In the genomic region with DNA sequence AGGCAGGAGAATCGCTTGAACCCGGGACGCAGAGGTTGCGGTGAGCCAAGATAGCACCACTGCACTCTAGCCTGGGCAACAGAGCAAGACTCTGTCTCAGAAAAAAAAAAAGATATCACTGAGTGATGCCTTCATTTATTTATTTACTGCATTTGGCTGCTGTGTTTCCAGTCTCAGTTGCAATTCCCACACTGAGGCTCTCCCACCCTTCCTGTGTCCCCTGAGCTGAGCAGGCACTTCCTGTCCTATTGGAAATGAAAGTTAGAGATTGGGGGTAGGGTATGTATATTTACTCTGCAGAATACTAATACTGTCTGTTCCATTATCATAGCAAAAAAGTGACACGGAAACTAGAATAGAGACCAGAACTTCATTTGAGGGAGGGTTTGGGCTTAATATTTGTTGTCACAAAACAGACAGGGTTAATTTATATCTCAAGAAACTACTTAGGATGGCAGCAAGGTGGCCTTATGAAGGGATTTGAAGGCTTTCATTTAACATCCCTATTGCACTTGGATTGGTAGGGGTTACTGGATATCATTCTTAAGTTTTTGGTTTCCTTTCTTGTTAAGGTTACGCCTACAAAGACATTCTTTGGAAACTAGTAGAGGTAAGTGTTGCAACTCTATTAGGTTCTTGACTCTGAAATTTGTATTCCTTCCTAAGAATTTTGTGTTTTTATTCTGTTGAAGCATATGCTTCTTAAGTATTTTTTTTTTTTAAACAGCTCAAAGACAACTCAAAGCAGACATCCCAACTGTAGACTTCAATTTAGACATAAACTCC, we compare ENCODE assay signal across 9 cellular contexts. TPM values are rescaled to one million over a fixed set of nuclear protein-coding genes. Genes with fewer than 3 reads are reported as not detected.
DNase-seq lines count a peak whose midpoint lies in the region; ATAC-seq and TF ChIP-seq lines count a peak whose summit lies in the region.
"Had no signal": no experiment of that assay in that cellular context is flagged by ENCODE, and none has a peak within 500 bp of the region (broad histone marks: within the 10 kb centered on the region; RNA-seq: fewer than 3 reads in every experiment).

No MANE protein-coding gene starts in this region.

- peaks cover 0 to 9% of the 10 kb centered on the region in 2 donors for H3K4me1 ChIP-seq in duodenal mucosa (ENCODE audit: control insufficient read depth in 1 of 2, insufficient read depth in 2 of 2, low read length in 2 of 2)
- H3K4me1 ChIP-seq in mucosa of rectum (ENCODE audit: control insufficient read depth in 2 of 2, insufficient read depth in 2 of 2, low read length in 2 of 2), result peaks cover 7 to 16% of the 10 kb centered on the region in 2 donors
- H3K4me1 ChIP-seq in uterus, result peaks cover 4 to 5% of the 10 kb centered on the region in 2 donors

- TF ChIP-seq CTCF in uterus (IDR thresholded peaks at IDR 0.05), result no peak

- H3K9ac ChIP-seq in duodenal mucosa (ENCODE audit: low read depth in 1 of 2, low read length in 2 of 2), result no peak overlapping the region
- no peak overlapping the region for H3K9ac ChIP-seq in mucosa of rectum (ENCODE audit: low read depth in 1 of 2, low read length in 2 of 2)

- H3K27me3 Mint-ChIP-seq in activated T-cell treated with anti-CD3 and anti-CD28 coated beads, Interleukin-2, amount 50 U/mL, for 4 hours (ENCODE audit: low read depth), result no peaks in the 10 kb centered on the region

- H3K4me3 Mint-ChIP-seq in activated T-cell treated with anti-CD3 and anti-CD28 coated beads, Interleukin-2, amount 50 U/mL, for 4 hours, result peak overlapping the region; percentile 68

- intact Hi-C loops in uterus (cut with DNase I; ENCODE audit: low total_unique reads), result no loop called here

- no peak overlapping the region for H3K4me3 ChIP-seq in duodenal mucosa (ENCODE audit: low read depth in 1 of 2, low read length in 2 of 2)
- H3K4me3 ChIP-seq in mucosa of rectum (ENCODE audit: low read length in 2 of 2), result peak overlapping the region; percentile 5 to 88
- peak overlapping the region in 1 of 2 donors; percentile 48 for H3K4me3 ChIP-seq in uterus

- H3K27ac ChIP-seq in duodenal mucosa (ENCODE audit: low read depth, low read length) (peak overlapping the region; percentile 59), mucosa of rectum (ENCODE audit: low read depth in 2 of 2, low read length in 2 of 2) (peak overlapping the region; percentile 80 to 88), uterus (peak overlapping the region; percentile 88 to 99)

- no peaks in the 10 kb centered on the region for H3K27me3 ChIP-seq in duodenal mucosa (ENCODE audit: control insufficient read depth in 1 of 2, insufficient read depth in 2 of 2, low read length in 2 of 2)
- H3K27me3 ChIP-seq in mucosa of rectum (ENCODE audit: control insufficient read depth in 2 of 2, insufficient read depth in 2 of 2, low read length in 2 of 2), result no peaks in the 10 kb centered on the region
- no peaks in the 10 kb centered on the region for H3K27me3 ChIP-seq in uterus

- H3K9me3 ChIP-seq in duodenal mucosa (ENCODE audit: control insufficient read depth in 1 of 2, low read length in 2 of 2), result no peaks in the 10 kb centered on the region
- no peaks in the 10 kb centered on the region for H3K9me3 ChIP-seq in mucosa of rectum (ENCODE audit: control insufficient read depth in 2 of 2, low read length in 2 of 2)
- H3K9me3 ChIP-seq in uterus, result no peaks in the 10 kb centered on the region

- H3K36me3 Mint-ChIP-seq in activated T-cell treated with anti-CD3 and anti-CD28 coated beads, Interleukin-2, amount 50 U/mL, for 4 hours (ENCODE audit: insufficient read depth), result no peaks in the 10 kb centered on the region

- no peak for DNase-seq in activated T-cell treated with anti-CD3 and anti-CD28 coated beads, Interleukin-2, amount 50 U/mL, for 4 hours
- no peak for DNase-seq in activated T-cell treated with anti-CD3 and anti-CD28 coated beads, Interleukin-2, amount 50 U/mL, for 1 hour
- DNase-seq in uterus (peak in 1 of 2 donors; percentile 42), iPS-NIHi11 (ENCODE audit: low spot score) (no peak), NCI-H2171 treated with DMSO at 0.1 percent for 48 hours (lab: John Stamatoyannopoulos, UW) (no peak), SW480 (ENCODE audit: low spot score) (no peak)
- DNase-seq: activated CD4-positive, CD25-positive, alpha-beta regulatory T cell treated with anti-CD3 and anti-CD28 coated beads, Interleukin-2, amount 50 U/mL, for 72 hours had no signal

- ATAC-seq in activated T-cell treated with anti-CD3 and anti-CD28 coated beads, Interleukin-2, amount 50 U/mL, for 4 hours, result no peak

- peaks cover 35% of the 10 kb centered on the region for H3K4me1 Mint-ChIP-seq in activated T-cell treated with anti-CD3 and anti-CD28 coated beads, Interleukin-2, amount 50 U/mL, for 4 hours (ENCODE audit: low read depth)

- H3K36me3 ChIP-seq in duodenal mucosa (ENCODE audit: control insufficient read depth in 1 of 2, insufficient read depth in 2 of 2, low read length in 2 of 2), result no peaks in the 10 kb centered on the region
- no peaks in the 10 kb centered on the region for H3K36me3 ChIP-seq in mucosa of rectum (ENCODE audit: control insufficient read depth in 2 of 2, insufficient read depth in 2 of 2, low read length in 2 of 2)
- H3K36me3 ChIP-seq in uterus, result no peaks in the 10 kb centered on the region

- no peaks in the 10 kb centered on the region for H3K9me3 Mint-ChIP-seq in activated T-cell treated with anti-CD3 and anti-CD28 coated beads, Interleukin-2, amount 50 U/mL, for 4 hours

- TF ChIP-seq POLR2A in uterus (IDR thresholded peaks at IDR 0.05), result no peak

RNA-seq across cellular contexts. Expression of gene RBMS2, which starts 1.4 kb away (rescaled TPM):
- total RNA-seq in activated T-cell treated with anti-CD3 and anti-CD28 coated beads, Interleukin-2, amount 50 U/mL, for 4 hours, result 1 to 10 TPM in 2 of 3 donors, under 1 TPM in 1; 0.66 to 4.0 (median 1.4) TPM
- 100 to 1,000 TPM in 1 of 4 donors, 10 to 100 TPM in 3; 28.6 to 107 (median 33.0) TPM for total RNA-seq in uterus

RNA-seq across cellular contexts. Expression of gene GLS2, which starts 32.3 kb away (rescaled TPM):
- total RNA-seq in activated T-cell treated with anti-CD3 and anti-CD28 coated beads, Interleukin-2, amount 50 U/mL, for 4 hours, result 1 to 10 TPM; 1.7 to 4.2 (median 2.2) TPM
- total RNA-seq in uterus, result 1 to 10 TPM in 2 of 4 donors, under 1 TPM in 1, not detected in 1; 0.29 to 5.9 (median 1.1) TPM

RNA-seq across cellular contexts. Expression of gene SPRYD4, which starts 51.8 kb away (rescaled TPM):
- total RNA-seq in activated T-cell treated with anti-CD3 and anti-CD28 coated beads, Interleukin-2, amount 50 U/mL, for 4 hours, result 1 to 10 TPM; 4.0 to 4.8 (median 4.1) TPM
- 1 to 10 TPM; 2.4 to 4.4 (median 3.0) TPM for total RNA-seq in uterus

Comparison
In these comparisons a context has a peak if more than half of its experiments do, and no peak if none do; other contexts are left out.
1. H3K4me3 ChIP-seq: peak in mucosa of rectum (2 of 2); none in duodenal mucosa (0 of 2).
2. RNA of gene RBMS2, which starts 1.4 kb away (total RNA-seq): 28.6 to 107 TPM in uterus; 0.66 to 4.0 TPM in activated T-cell treated with anti-CD3 and anti-CD28 coated beads, Interleukin-2, amount 50 U/mL, for 4 hours; every median in the first group is over 4 times any median in the second.
3. Peak in every context shown above with its lines, with median percentiles within 50 percentile points of each other: H3K27ac ChIP-seq.